ENCODE assay signal across 30 cellular contexts in the genomic region with DNA sequence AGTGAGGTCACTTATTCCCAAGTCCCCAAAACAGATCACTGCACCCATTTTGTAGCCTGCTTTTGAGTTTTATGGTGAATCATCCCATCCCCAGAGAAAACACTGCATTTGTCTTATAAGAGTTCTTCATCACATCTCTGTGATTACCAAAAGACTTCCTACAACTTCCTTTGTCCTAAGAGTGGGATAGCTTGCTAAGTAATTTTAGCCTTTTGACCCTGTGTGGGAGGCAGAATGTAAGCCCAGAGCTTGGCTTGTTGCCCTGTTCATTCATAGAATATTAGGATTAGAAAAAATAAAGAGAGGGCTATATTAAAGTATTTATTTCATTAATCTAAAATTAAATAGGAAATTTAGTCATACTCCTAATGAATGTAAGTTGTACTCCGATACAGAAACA.
DNase-seq lines count a peak whose midpoint lies in the region; ATAC-seq and TF ChIP-seq lines count a peak whose summit lies in the region.
"Had no signal": no experiment of that assay in that cellular context is flagged by ENCODE, and none has a peak within 500 bp of the region (broad histone marks: within the 10 kb centered on the region; RNA-seq: fewer than 3 reads in every experiment).

No MANE protein-coding gene starts in this region.

- H3K36me3 ChIP-seq in CD4-positive, alpha-beta memory T cell (ENCODE audit: insufficient read depth, low read length) = no peaks in the 10 kb centered on the region
- H3K36me3 ChIP-seq: ovary, right atrium auricular region had no signal

- no peaks in the 10 kb centered on the region for H3K27me3 Mint-ChIP-seq in nephron progenitor cell (ENCODE audit: low read depth, poor library complexity)
- no peaks in the 10 kb centered on the region for H3K27me3 Mint-ChIP-seq in CD4-positive, alpha-beta memory T cell
- H3K27me3 Mint-ChIP-seq: IgD-negative memory B cell; natural killer cell treated with Interleukin-12 subunit alpha and Interleukin-12 subunit beta and Interleukin-15 and Interleukin-18, amount 100 ng/mL, for 72 hours; stimulated activated naive CD8-positive, alpha-beta T cell treated with anti-CD3 and anti-CD28 coated beads, Interleukin-15, amount 100 ng/mL, for 72 hours had no signal

- POLR2A ChIA-PET in CD4-positive, alpha-beta memory T cell (lab: Charles Lee; ENCODE audit: partially characterized antibody) = no interaction called here

- H3K4me3 ChIP-seq in fibroblast of mammary gland (ENCODE audit: control insufficient read depth, low read depth, low read length) = no peak overlapping the region
- no peak overlapping the region for H3K4me3 ChIP-seq in CD4-positive, alpha-beta memory T cell (ENCODE audit: low read length in 2 of 2)
- H3K4me3 ChIP-seq: lung, mucosa of descending colon, ovary, right atrium auricular region, SK-N-MC had no signal

- ATAC-seq in sciatic nerve = no peak
- ATAC-seq: activated CD4-positive, CD25-positive, alpha-beta regulatory T cell treated with anti-CD3 and anti-CD28 coated beads, Interleukin-2, amount 50 U/mL, for 24 hours; mucosa of descending colon; natural killer cell treated with Interleukin-12 subunit alpha and Interleukin-12 subunit beta and Interleukin-15 and Interleukin-18, amount 100 ng/mL, for 72 hours; stimulated activated naive CD8-positive, alpha-beta T cell treated with anti-CD3 and anti-CD28 coated beads, Interleukin-15, amount 100 ng/mL, for 72 hours; T-helper 17 cell had no signal

- TF ChIP-seq CTCF in fibroblast of mammary gland (conservative IDR thresholded peaks at IDR 0.05; ENCODE audit: control insufficient read depth, insufficient read depth, low read depth, low read length) = no peak
- no peak for TF ChIP-seq CTCF in nephron progenitor cell (IDR thresholded peaks at IDR 0.05)

- intact Hi-C loops in CD4-positive, alpha-beta memory T cell (cut with micrococcal nuclease) = no loop called here
- intact Hi-C loops in sciatic nerve (cut with DNase I) = no loop called here

- H3K27ac ChIP-seq in CD4-positive, alpha-beta memory T cell (ENCODE audit: low read depth, low read length) = no peak overlapping the region
- H3K27ac ChIP-seq: ovary, right atrium auricular region, SK-N-MC had no signal

- no peaks in the 10 kb centered on the region for H3K27me3 ChIP-seq in CD4-positive, alpha-beta memory T cell (ENCODE audit: insufficient read depth, low read length)
- H3K27me3 ChIP-seq: ovary, right atrium auricular region had no signal

- peaks cover 17% of the 10 kb centered on the region for H3K4me1 Mint-ChIP-seq in nephron progenitor cell
- no peaks in the 10 kb centered on the region for H3K4me1 Mint-ChIP-seq in CD4-positive, alpha-beta memory T cell
- H3K4me1 Mint-ChIP-seq: IgD-negative memory B cell; stimulated activated naive CD8-positive, alpha-beta T cell treated with anti-CD3 and anti-CD28 coated beads, Interleukin-15, amount 100 ng/mL, for 72 hours; T-helper 17 cell had no signal

- H3K9me3 ChIP-seq in CD4-positive, alpha-beta memory T cell (ENCODE audit: control insufficient read depth in 1 of 2, low read length in 2 of 2) = no peaks in the 10 kb centered on the region
- H3K9me3 ChIP-seq: mucosa of descending colon, ovary, right atrium auricular region had no signal

- H3K36me3 Mint-ChIP-seq in nephron progenitor cell (ENCODE audit: low read depth) = no peaks in the 10 kb centered on the region
- no peaks in the 10 kb centered on the region for H3K36me3 Mint-ChIP-seq in CD4-positive, alpha-beta memory T cell
- H3K36me3 Mint-ChIP-seq: IgD-negative memory B cell; natural killer cell treated with Interleukin-12 subunit alpha and Interleukin-12 subunit beta and Interleukin-15 and Interleukin-18, amount 100 ng/mL, for 72 hours had no signal

- DNase-seq in EL = peak; percentile 9
- peak; percentile 13 for DNase-seq in amniotic epithelial cell (ENCODE audit: low read depth)
- peak; percentile 18 for DNase-seq in fibroblast of mammary gland (ENCODE audit: low read depth)
- no peak for DNase-seq in nephron progenitor cell
- no peak for DNase-seq in NCI-H2029 treated with DMSO at 0.1 percent for 48 hours (lab: John Stamatoyannopoulos, UW)
- DNase-seq in NCI-H2107 (lab: John Stamatoyannopoulos, UW) = no peak
- DNase-seq in CD4-positive, alpha-beta memory T cell = no peak
- DNase-seq in sciatic nerve (ENCODE audit: low spot score) = no peak
- DNase-seq: activated CD4-positive, alpha-beta T cell treated with anti-CD3 and anti-CD28 coated beads, Interleukin-2, amount 50 U/mL, for 48 hours; activated naive CD4-positive, alpha-beta T cell treated with anti-CD3 and anti-CD28 coated beads, Interleukin-2, amount 50 U/mL, for 16 hours; amniotic stem cell; caudate nucleus; cortex of kidney; effector memory CD4-positive, alpha-beta T cell; foreskin fibroblast; GOT3; kidney; mucosa of descending colon; NCI-H510A; ovary; stimulated activated CD4-positive, alpha-beta T cell treated with anti-CD3 and anti-CD28 coated beads, Interleukin-12 subunit alpha, Interleukin-12 subunit beta, amount 100 ng/mL, for 4 hours; stimulated activated CD4-positive, alpha-beta T cell treated with anti-CD3 and anti-CD28 coated beads, Interleukin-2, amount 100 ng/mL, for 48 hours; stimulated activated naive CD8-positive, alpha-beta T cell treated with anti-CD3 and anti-CD28 coated beads, Interleukin-15, amount 100 ng/mL, for 72 hours; T-helper 17 cell had no signal

- H3K9me3 Mint-ChIP-seq in nephron progenitor cell = no peaks in the 10 kb centered on the region
- no peaks in the 10 kb centered on the region for H3K9me3 Mint-ChIP-seq in CD4-positive, alpha-beta memory T cell
- H3K9me3 Mint-ChIP-seq: stimulated activated naive CD8-positive, alpha-beta T cell treated with anti-CD3 and anti-CD28 coated beads, Interleukin-15, amount 100 ng/mL, for 72 hours had no signal

- CTCF ChIA-PET in CD4-positive, alpha-beta memory T cell (lab: Charles Lee; ENCODE audit: partially characterized antibody) = no interaction called here

- H3K4me1 ChIP-seq in CD4-positive, alpha-beta memory T cell (ENCODE audit: insufficient read depth, low read length) = no peaks in the 10 kb centered on the region
- H3K4me1 ChIP-seq: right atrium auricular region had no signal

- peak overlapping the region; percentile 8 for H3K27ac Mint-ChIP-seq in nephron progenitor cell
- H3K27ac Mint-ChIP-seq in CD4-positive, alpha-beta memory T cell = no peak overlapping the region
- H3K27ac Mint-ChIP-seq: IgD-negative memory B cell; natural killer cell treated with Interleukin-12 subunit alpha and Interleukin-12 subunit beta and Interleukin-15 and Interleukin-18, amount 100 ng/mL, for 72 hours; stimulated activated naive CD8-positive, alpha-beta T cell treated with anti-CD3 and anti-CD28 coated beads, Interleukin-15, amount 100 ng/mL, for 72 hours; T-helper 17 cell had no signal

- no peak overlapping the region for H3K4me3 Mint-ChIP-seq in nephron progenitor cell
- H3K4me3 Mint-ChIP-seq in CD4-positive, alpha-beta memory T cell = no peak overlapping the region
- H3K4me3 Mint-ChIP-seq: IgD-negative memory B cell; natural killer cell treated with Interleukin-12 subunit alpha and Interleukin-12 subunit beta and Interleukin-15 and Interleukin-18, amount 100 ng/mL, for 72 hours; stimulated activated naive CD8-positive, alpha-beta T cell treated with anti-CD3 and anti-CD28 coated beads, Interleukin-15, amount 100 ng/mL, for 72 hours; T-helper 17 cell had no signal

Comparison
In these comparisons a context has a peak if more than half of its experiments do, and no peak if none do; other contexts are left out.
1. DNase-seq: peak in EL (single experiment), amniotic epithelial cell (single experiment) and fibroblast of mammary gland (single experiment); none in nephron progenitor cell (single experiment), NCI-H2029 treated with DMSO at 0.1 percent for 48 hours (single experiment), NCI-H2107 (single experiment), CD4-positive, alpha-beta memory T cell (0 of 5) and sciatic nerve (single experiment).